ENCODE assay signal across 1 cellular context in genomic region chr15:57129064-57129463, GRCh38.
A peak's percentile ranks its signal among the peaks of the same experiment; 100 is the strongest.
TF ChIP-seq lines count a peak whose summit lies in the region.

No MANE protein-coding gene starts in this region.

TF ChIP-seq in GM12878, 131 proteins besides CTCF, POLR2A, EP300 and RAD21 (continued from another document):
- no peak for TF ChIP-seq PAX8 (IDR thresholded peaks at IDR 0.05)
- TF ChIP-seq RCOR1 (conservative IDR thresholded peaks at IDR 0.05; ENCODE audit: low read depth, low read length) = no peak
- TF ChIP-seq ESRRA (IDR thresholded peaks at IDR 0.05; ENCODE audit: low read length) = no peak
- TF ChIP-seq RUNX3 (IDR thresholded peaks at IDR 0.05; ENCODE audit: low read length) = peak; percentile 81
- TF ChIP-seq RELA (IDR thresholded peaks at IDR 0.05; ENCODE audit: borderline replicate concordance, partially characterized antibody) = no peak
- TF ChIP-seq, protein P1, sequence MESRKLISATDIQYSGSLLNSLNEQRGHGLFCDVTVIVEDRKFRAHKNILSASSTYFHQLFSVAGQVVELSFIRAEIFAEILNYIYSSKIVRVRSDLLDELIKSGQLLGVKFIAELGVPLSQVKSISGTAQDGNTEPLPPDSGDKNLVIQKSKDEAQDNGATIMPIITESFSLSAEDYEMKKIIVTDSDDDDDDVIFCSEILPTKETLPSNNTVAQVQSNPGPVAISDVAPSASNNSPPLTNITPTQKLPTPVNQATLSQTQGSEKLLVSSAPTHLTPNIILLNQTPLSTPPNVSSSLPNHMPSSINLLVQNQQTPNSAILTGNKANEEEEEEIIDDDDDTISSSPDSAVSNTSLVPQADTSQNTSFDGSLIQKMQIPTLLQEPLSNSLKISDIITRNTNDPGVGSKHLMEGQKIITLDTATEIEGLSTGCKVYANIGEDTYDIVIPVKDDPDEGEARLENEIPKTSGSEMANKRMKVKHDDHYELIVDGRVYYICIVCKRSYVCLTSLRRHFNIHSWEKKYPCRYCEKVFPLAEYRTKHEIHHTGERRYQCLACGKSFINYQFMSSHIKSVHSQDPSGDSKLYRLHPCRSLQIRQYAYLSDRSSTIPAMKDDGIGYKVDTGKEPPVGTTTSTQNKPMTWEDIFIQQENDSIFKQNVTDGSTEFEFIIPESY (IDR thresholded peaks at IDR 0.05) = no peak
- TF ChIP-seq, protein P2, sequence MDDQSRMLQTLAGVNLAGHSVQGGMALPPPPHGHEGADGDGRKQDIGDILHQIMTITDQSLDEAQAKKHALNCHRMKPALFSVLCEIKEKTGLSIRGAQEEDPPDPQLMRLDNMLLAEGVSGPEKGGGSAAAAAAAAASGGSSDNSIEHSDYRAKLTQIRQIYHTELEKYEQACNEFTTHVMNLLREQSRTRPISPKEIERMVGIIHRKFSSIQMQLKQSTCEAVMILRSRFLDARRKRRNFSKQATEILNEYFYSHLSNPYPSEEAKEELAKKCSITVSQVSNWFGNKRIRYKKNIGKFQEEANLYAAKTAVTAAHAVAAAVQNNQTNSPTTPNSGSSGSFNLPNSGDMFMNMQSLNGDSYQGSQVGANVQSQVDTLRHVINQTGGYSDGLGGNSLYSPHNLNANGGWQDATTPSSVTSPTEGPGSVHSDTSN (IDR thresholded peaks at IDR 0.05; ENCODE audit: insufficient replicate concordance, low read depth, low read length) = no peak
- 0 out of 2 replicates have a peak, but pooled peaks have one; percentile 39 for TF ChIP-seq IKZF1 (conservative IDR thresholded peaks at IDR 0.05)
- TF ChIP-seq FOS (IDR thresholded peaks at IDR 0.05; ENCODE audit: borderline replicate concordance, extremely low read depth, insufficient read length) = no peak
- no peak for TF ChIP-seq GABPA (IDR thresholded peaks at IDR 0.05; ENCODE audit: low read depth)
- no peak for TF ChIP-seq MYC (IDR thresholded peaks at IDR 0.05; ENCODE audit: insufficient read depth, insufficient read length, insufficient replicate concordance, low read length, severe bottlenecking)
- TF ChIP-seq HDAC6 (IDR thresholded peaks at IDR 0.05; ENCODE audit: unreplicated experiment) = no peak
- TF ChIP-seq, protein P3, sequence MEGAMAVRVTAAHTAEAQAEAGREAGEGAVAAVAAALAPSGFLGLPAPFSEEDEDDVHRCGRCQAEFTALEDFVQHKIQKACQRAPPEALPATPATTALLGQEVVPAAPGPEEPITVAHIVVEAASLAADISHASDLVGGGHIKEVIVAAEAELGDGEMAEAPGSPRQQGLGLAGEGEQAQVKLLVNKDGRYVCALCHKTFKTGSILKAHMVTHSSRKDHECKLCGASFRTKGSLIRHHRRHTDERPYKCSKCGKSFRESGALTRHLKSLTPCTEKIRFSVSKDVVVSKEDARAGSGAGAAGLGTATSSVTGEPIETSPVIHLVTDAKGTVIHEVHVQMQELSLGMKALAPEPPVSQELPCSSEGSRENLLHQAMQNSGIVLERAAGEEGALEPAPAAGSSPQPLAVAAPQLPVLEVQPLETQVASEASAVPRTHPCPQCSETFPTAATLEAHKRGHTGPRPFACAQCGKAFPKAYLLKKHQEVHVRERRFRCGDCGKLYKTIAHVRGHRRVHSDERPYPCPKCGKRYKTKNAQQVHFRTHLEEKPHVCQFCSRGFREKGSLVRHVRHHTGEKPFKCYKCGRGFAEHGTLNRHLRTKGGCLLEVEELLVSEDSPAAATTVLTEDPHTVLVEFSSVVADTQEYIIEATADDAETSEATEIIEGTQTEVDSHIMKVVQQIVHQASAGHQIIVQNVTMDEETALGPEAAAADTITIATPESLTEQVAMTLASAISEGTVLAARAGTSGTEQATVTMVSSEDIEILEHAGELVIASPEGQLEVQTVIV (IDR thresholded peaks at IDR 0.05; ENCODE audit: borderline replicate concordance, partially characterized antibody) = no peak
- TF ChIP-seq SIN3A (IDR thresholded peaks at IDR 0.05; ENCODE audit: low read depth, low read length) = no peak
- TF ChIP-seq SMARCA5 (IDR thresholded peaks at IDR 0.05) = no peak
- peak; percentile 50 for TF ChIP-seq JUNB (IDR thresholded peaks at IDR 0.05)
- TF ChIP-seq SREBF2 (IDR thresholded peaks at IDR 0.05; ENCODE audit: low read length) = no peak
- peak; percentile 49; the same call in 1 of the 2 replicates for TF ChIP-seq EED (IDR thresholded peaks at IDR 0.05; ENCODE audit: low read depth)
- no peak for TF ChIP-seq SIX5 (IDR thresholded peaks at IDR 0.05; ENCODE audit: low read depth, low read length, severe bottlenecking)
- no peak for TF ChIP-seq REST (IDR thresholded peaks at IDR 0.05; ENCODE audit: low read depth, low read length)
- no peak for TF ChIP-seq CBFB (IDR thresholded peaks at IDR 0.05; ENCODE audit: low read depth)
